ENCODE assay signal across 10 cellular contexts in the genomic region with DNA sequence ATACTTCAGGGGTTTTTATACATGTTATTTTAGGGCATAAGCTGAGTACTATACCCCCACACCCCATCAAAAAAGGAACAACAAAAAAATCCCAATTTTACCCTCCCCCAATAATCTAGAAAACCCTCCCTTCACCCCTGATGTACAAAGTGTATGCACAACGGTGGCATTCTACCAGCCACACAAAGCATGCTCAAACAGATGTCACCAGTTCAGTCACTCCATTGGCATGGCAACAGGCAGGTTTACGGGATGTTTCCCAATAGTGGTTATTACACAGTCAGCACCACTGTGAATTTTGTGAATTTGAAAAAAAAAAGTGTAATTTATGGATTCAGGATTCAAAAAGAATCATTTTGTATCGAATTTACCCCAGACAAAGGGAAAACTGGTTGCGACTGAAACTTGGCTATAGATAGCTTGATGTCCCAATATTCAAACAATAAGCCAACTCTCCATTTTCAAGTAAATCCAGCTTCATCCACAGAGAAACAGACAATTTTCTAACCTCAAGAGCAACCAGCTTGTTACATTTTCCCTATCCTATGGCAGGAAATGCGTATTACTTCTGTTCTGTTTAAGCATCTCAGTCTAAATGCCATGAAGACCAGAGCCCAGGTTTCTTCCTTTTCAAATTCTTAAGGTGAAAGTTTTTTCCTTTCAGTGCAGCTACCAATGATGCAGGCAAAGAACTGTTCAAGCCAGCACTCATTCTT. TPM values are rescaled to one million over a fixed set of nuclear protein-coding genes. Genes with fewer than 3 reads are reported as not detected.
DNase-seq lines count a peak whose midpoint lies in the region; ATAC-seq and TF ChIP-seq lines count a peak whose summit lies in the region.
"Had no signal": no experiment of that assay in that cellular context is flagged by ENCODE, and none has a peak within 500 bp of the region (broad histone marks: within the 10 kb centered on the region; RNA-seq: fewer than 3 reads in every experiment).

No MANE protein-coding gene starts in this region.

- peaks cover 3% of the 10 kb centered on the region; the same call in 1 of the 2 replicates for H3K36me3 ChIP-seq in BJ (ENCODE audit: control insufficient read depth, insufficient read depth, low read length)
- peaks cover 13 to 43% (median 14%) of the 10 kb centered on the region in 3 experiments for H3K36me3 ChIP-seq in naive thymus-derived CD4-positive, alpha-beta T cell (ENCODE audit: control insufficient read depth in 2 of 3, insufficient read depth in 3 of 3, low read length in 3 of 3)
- peaks cover 33 to 43% of the 10 kb centered on the region in 2 donors for H3K36me3 ChIP-seq in thyroid gland

- POLR2A ChIA-PET in BJ (lab: Charles Lee), result interaction anchor here (0.7 kb wide), 1 partner anchor 204 kb away, joined by 3 read pairs; no protein-coding TSS in a partner anchor
- POLR2A ChIA-PET in naive thymus-derived CD4-positive, alpha-beta T cell (lab: Charles Lee), result interaction anchor here (0.7 to 1.5 kb wide), 3 partner anchors 11 to 82 kb away, joined by 3 to 8 read pairs (median 4); no protein-coding TSS in a partner anchor

- ATAC-seq in central memory CD8-positive, alpha-beta T cell (replicated peaks; ENCODE audit: extremely low read depth, poor library complexity, severe bottlenecking), result no peak
- ATAC-seq in naive thymus-derived CD4-positive, alpha-beta T cell, result no peak
- ATAC-seq in GM21528 (IDR thresholded peaks at IDR 0.05; ENCODE audit: low FRiP score, unreplicated experiment) (no peak), Right ventricle myocardium superior (ENCODE audit: poor library complexity) (no peak)

- no peaks in the 10 kb centered on the region for H3K4me1 ChIP-seq in naive thymus-derived CD4-positive, alpha-beta T cell (ENCODE audit: control insufficient read depth in 2 of 2, insufficient read depth in 2 of 2, low read length in 2 of 2)
- no peaks in the 10 kb centered on the region for H3K4me1 ChIP-seq in thyroid gland

- no peaks in the 10 kb centered on the region for H3K27me3 ChIP-seq in BJ (ENCODE audit: control insufficient read depth, insufficient read depth, low read length)
- no peaks in the 10 kb centered on the region for H3K27me3 ChIP-seq in naive thymus-derived CD4-positive, alpha-beta T cell (ENCODE audit: control insufficient read depth in 2 of 2, insufficient read depth in 2 of 2, low read length in 2 of 2)
- H3K27me3 ChIP-seq in thyroid gland, result no peaks in the 10 kb centered on the region

- no peak for TF ChIP-seq POLR2A in thyroid gland (IDR thresholded peaks at IDR 0.05)

- DNase-seq in BJ (ENCODE audit: low read depth) (peak; percentile 18), M059J (ENCODE audit: low read depth) (peak; percentile 59), Right ventricle myocardium superior (no peak), thyroid gland (no peak)
- no peak for DNase-seq in central memory CD8-positive, alpha-beta T cell (ENCODE audit: low spot score in 2 of 2)
- DNase-seq in naive thymus-derived CD4-positive, alpha-beta T cell, result no peak
- no peak for DNase-seq in activated CD4-positive, alpha-beta T cell treated with anti-CD3 and anti-CD28 coated beads, Interleukin-2, amount 50 U/mL, for 4 hours
- DNase-seq: NCI-H2081 had no signal

- intact Hi-C loops in naive thymus-derived CD4-positive, alpha-beta T cell (cut with micrococcal nuclease), result loop anchor here in 1 of 2 donors (5.0 kb wide), 1 partner anchor 58 kb away; no protein-coding TSS in a partner anchor
- intact Hi-C loops in Right ventricle myocardium superior (cut with DNase I), result no loop called here
- intact Hi-C loops in thyroid gland (cut with DNase I), result no loop called here

- H3K9me3 ChIP-seq in naive thymus-derived CD4-positive, alpha-beta T cell (ENCODE audit: control insufficient read depth in 2 of 3, low read length in 3 of 3), result no peaks in the 10 kb centered on the region
- no peaks in the 10 kb centered on the region for H3K9me3 ChIP-seq in thyroid gland

- peak overlapping the region; percentile 18 for H3K27ac Mint-ChIP-seq in central memory CD8-positive, alpha-beta T cell (ENCODE audit: low read depth)
- peak overlapping the region in 5 of 9 donors; percentile 45 to 71 (median 51) for H3K27ac Mint-ChIP-seq in naive thymus-derived CD4-positive, alpha-beta T cell
- H3K27ac Mint-ChIP-seq: T-helper 2 cell treated with Interferon-gamma antibody and Interleukin-4, amounts not matched to agents 5 μg/mL and 100 μg/mL, for 36 hours had no signal

- 83 to 86% methylated on average over 5 of the region's 5 CpGs for WGBS in thyroid gland, 2 donors

- no peaks in the 10 kb centered on the region for H3K27me3 Mint-ChIP-seq in central memory CD8-positive, alpha-beta T cell
- H3K27me3 Mint-ChIP-seq in naive thymus-derived CD4-positive, alpha-beta T cell, result no peaks in the 10 kb centered on the region

- H3K4me3 ChIP-seq in BJ (ENCODE audit: low read depth, low read length), result no peak overlapping the region
- no peak overlapping the region for H3K4me3 ChIP-seq in naive thymus-derived CD4-positive, alpha-beta T cell (ENCODE audit: low read length)
- H3K4me3 ChIP-seq in thyroid gland (replicated peaks in 1 of 3), result no peak overlapping the region

- H3K9me3 Mint-ChIP-seq in central memory CD8-positive, alpha-beta T cell, result no peaks in the 10 kb centered on the region
- H3K9me3 Mint-ChIP-seq in naive thymus-derived CD4-positive, alpha-beta T cell, result no peaks in the 10 kb centered on the region
- H3K9me3 Mint-ChIP-seq: T-helper 2 cell treated with Interferon-gamma antibody and Interleukin-4, amounts not matched to agents 5 μg/mL and 100 μg/mL, for 36 hours had no signal

- TF ChIP-seq CTCF in BJ (IDR thresholded peaks at IDR 0.05; ENCODE audit: insufficient read depth, low read depth, low read length) (no peak), thyroid gland (IDR thresholded peaks at IDR 0.05) (no peak)

- CTCF ChIA-PET in BJ (lab: Yijun Ruan, JAX), result interaction anchor here (0.6 to 13.3 kb wide), 6 partner anchors 13 to 263 kb away, joined by 3 to 242 read pairs (median 4); no protein-coding TSS in a partner anchor
- CTCF ChIA-PET in naive thymus-derived CD4-positive, alpha-beta T cell (lab: Charles Lee), result interaction anchor here (0.6 to 7.4 kb wide), 12 partner anchors 11 to 263 kb away, joined by 3 to 103 read pairs (median 4); a partner anchor contains a TSS

- H3K27ac ChIP-seq in naive thymus-derived CD4-positive, alpha-beta T cell (ENCODE audit: low read depth, low read length), result no peak overlapping the region
- no peak overlapping the region for H3K27ac ChIP-seq in thyroid gland

- H3K4me3 Mint-ChIP-seq in central memory CD8-positive, alpha-beta T cell, result no peak overlapping the region
- H3K4me3 Mint-ChIP-seq in naive thymus-derived CD4-positive, alpha-beta T cell, result no peak overlapping the region
- H3K4me3 Mint-ChIP-seq: T-helper 2 cell treated with Interferon-gamma antibody and Interleukin-4, amounts not matched to agents 5 μg/mL and 100 μg/mL, for 36 hours had no signal

- peaks cover 14% of the 10 kb centered on the region for H3K4me1 Mint-ChIP-seq in central memory CD8-positive, alpha-beta T cell
- peaks cover 6 to 20% (median 15%) of the 10 kb centered on the region in 7 donors for H3K4me1 Mint-ChIP-seq in naive thymus-derived CD4-positive, alpha-beta T cell

- peaks cover 40% of the 10 kb centered on the region for H3K36me3 Mint-ChIP-seq in central memory CD8-positive, alpha-beta T cell (ENCODE audit: insufficient read depth)
- peaks cover 7 to 23% (median 18%) of the 10 kb centered on the region in 5 donors for H3K36me3 Mint-ChIP-seq in naive thymus-derived CD4-positive, alpha-beta T cell

RNA-seq across cellular contexts. Expression of a gene that starts 34.0 kb away (rescaled TPM):
- 0.70 and 0.91 TPM in 2 replicates for polyA plus RNA-seq in BJ (2011; rRNA removed)
- polyA minus RNA-seq in BJ (2011; rRNA and poly(A)+ RNA removed), result 0.41 and 0.57 TPM in 2 replicates
- 4.4 and 7.8 TPM in 2 replicates for total RNA-seq in M059J (2014; rRNA removed; shearing (Covaris generic))
- total RNA-seq in naive thymus-derived CD4-positive, alpha-beta T cell, result 1 to 10 TPM in 2 of 5 experiments, under 1 TPM in 3; 0.10 to 8.7 (median 0.54) TPM
- not detected for polyA plus RNA-seq in naive thymus-derived CD4-positive, alpha-beta T cell
- total RNA-seq in Right ventricle myocardium superior (6.9 TPM), thyroid gland (1 to 10 TPM; 1.4 to 6.7 (median 2.6) TPM)

RNA-seq across cellular contexts. Expression of a gene that starts 35.6 kb away (rescaled TPM):
- 33.3 and 78.8 TPM in 2 replicates for polyA plus RNA-seq in BJ (2011; rRNA removed)
- polyA minus RNA-seq in BJ (2011; rRNA and poly(A)+ RNA removed), result 85.7 and 89.0 TPM in 2 replicates
- 193 and 268 TPM in 2 replicates for total RNA-seq in M059J (2014; rRNA removed; shearing (Covaris generic))
- total RNA-seq in naive thymus-derived CD4-positive, alpha-beta T cell, result 100 to 1,000 TPM in 4 of 5 experiments, 10 to 100 TPM in 1; 70.4 to 164 (median 122) TPM
- 10 to 100 TPM; 12.5 to 18.7 TPM for polyA plus RNA-seq in naive thymus-derived CD4-positive, alpha-beta T cell
- total RNA-seq in Right ventricle myocardium superior (196 TPM), thyroid gland (100 to 1,000 TPM; 122 to 237 (median 177) TPM)

Comparison
In these comparisons a context has a peak if more than half of its experiments do, and no peak if none do; other contexts are left out.
1. DNase-seq: peak in BJ (single experiment) and M059J (single experiment); none in central memory CD8-positive, alpha-beta T cell (0 of 2), naive thymus-derived CD4-positive, alpha-beta T cell (0 of 9), activated CD4-positive, alpha-beta T cell treated with anti-CD3 and anti-CD28 coated beads, Interleukin-2, amount 50 U/mL, for 4 hours (0 of 2), Right ventricle myocardium superior (single experiment) and thyroid gland (0 of 2).